In the genomic region with DNA sequence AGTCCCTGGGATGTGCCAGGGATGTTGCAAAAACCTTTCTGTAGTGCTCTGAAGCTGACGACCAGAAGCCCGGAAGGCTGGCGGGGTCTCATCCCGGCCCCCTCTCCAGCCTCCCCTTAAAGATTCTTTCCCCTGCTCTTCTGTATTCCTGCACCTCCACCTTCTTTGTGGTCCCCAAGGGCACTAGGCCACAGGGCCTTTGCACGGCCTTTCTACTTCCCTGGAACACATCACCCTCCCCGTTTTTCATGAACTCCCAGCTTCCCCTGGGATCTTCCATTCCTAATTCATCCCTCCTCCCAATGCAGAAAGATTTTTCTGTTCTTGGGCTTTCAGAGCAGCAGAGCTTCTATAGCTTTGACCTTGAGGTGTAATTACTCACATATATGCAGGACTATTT, we compare ENCODE assay signal across 8 cellular contexts.
"Had no signal": no experiment of that assay in that cellular context is flagged by ENCODE, and none has a peak within 500 bp of the region (broad histone marks: within the 10 kb centered on the region; RNA-seq: fewer than 3 reads in every experiment).

No MANE protein-coding gene starts in this region.

- H3K36me3 ChIP-seq: HAP-1 had no signal

- H3K4me2 ChIP-seq: GM23338 had no signal

- H3K9me3 Mint-ChIP-seq: GM23338, IgD-negative memory B cell had no signal

- ATAC-seq: GM23338, HCT116, HepG2 had no signal

- H3K36me3 Mint-ChIP-seq: IgD-negative memory B cell had no signal

- H3K4me3 ChIP-seq: GM23338, HAP-1 had no signal

- DNase-seq: H7, KG1 had no signal

- H3K27ac Mint-ChIP-seq: GM23338, IgD-negative memory B cell had no signal

- FAIRE-seq: HepG2 had no signal

- H3K4me1 ChIP-seq: HAP-1 had no signal

- H3K27ac ChIP-seq: HL-60 had no signal

- H3K9me3 ChIP-seq: HAP-1 had no signal

- H2AFZ ChIP-seq: GM23338 had no signal

- H3K4me3 Mint-ChIP-seq: GM23338, IgD-negative memory B cell had no signal
